In genomic region chr22:25053153-25053805, GRCh38 we compare ENCODE assay signal across 17 cellular contexts.
DNase-seq lines count a peak whose midpoint lies in the region; ATAC-seq, FAIRE-seq and TF ChIP-seq lines count a peak whose summit lies in the region.
"Had no signal": no experiment of that assay in that cellular context is flagged by ENCODE, and none has a peak within 500 bp of the region (broad histone marks: within the 10 kb centered on the region; RNA-seq: fewer than 3 reads in every experiment).

No MANE protein-coding gene starts in this region.

- no peaks in the 10 kb centered on the region for H3K36me3 Mint-ChIP-seq in activated T-cell treated with anti-CD3 and anti-CD28 coated beads, Interleukin-2, amount 50 U/mL, for 4 hours (ENCODE audit: insufficient read depth)
- H3K36me3 Mint-ChIP-seq: activated naive CD8-positive, alpha-beta T cell treated with anti-CD3 and anti-CD28 coated beads, Interleukin-2, amount 10 ng/mL, durations not matched to agents 7 days and 5 days had no signal

- H3K9me3 ChIP-seq in small intestine (ENCODE audit: control insufficient read depth, low read depth): no peaks in the 10 kb centered on the region

- H3K9me3 Mint-ChIP-seq in activated T-cell treated with anti-CD3 and anti-CD28 coated beads, Interleukin-2, amount 50 U/mL, for 4 hours: peaks cover 9% of the 10 kb centered on the region

- H3K27me3 Mint-ChIP-seq in activated T-cell treated with anti-CD3 and anti-CD28 coated beads, Interleukin-2, amount 50 U/mL, for 4 hours (ENCODE audit: low read depth): peaks cover 3% of the 10 kb centered on the region
- H3K27me3 Mint-ChIP-seq: activated naive CD8-positive, alpha-beta T cell treated with anti-CD3 and anti-CD28 coated beads, Interleukin-2, amount 10 ng/mL, durations not matched to agents 7 days and 5 days had no signal

- no peak overlapping the region for H3K4me3 Mint-ChIP-seq in activated T-cell treated with anti-CD3 and anti-CD28 coated beads, Interleukin-2, amount 50 U/mL, for 4 hours
- H3K4me3 Mint-ChIP-seq: activated naive CD8-positive, alpha-beta T cell treated with anti-CD3 and anti-CD28 coated beads, Interleukin-2, amount 10 ng/mL, durations not matched to agents 7 days and 5 days; B cell; nephron progenitor cell had no signal

- H3K4me3 ChIP-seq in fibroblast of villous mesenchyme (ENCODE audit: low read depth, low read length) (no peak overlapping the region), small intestine (ENCODE audit: low read depth in 1 of 2, low read length in 2 of 2) (no peak overlapping the region)
- H3K4me3 ChIP-seq: sigmoid colon had no signal

- WGBS in small intestine, 3 donors: 35 to 69% (median 52%) methylated on average over 7 of the region's 7 CpGs

- peaks cover 17% of the 10 kb centered on the region for H3K4me1 Mint-ChIP-seq in activated T-cell treated with anti-CD3 and anti-CD28 coated beads, Interleukin-2, amount 50 U/mL, for 4 hours (ENCODE audit: low read depth)
- H3K4me1 Mint-ChIP-seq: B cell had no signal

- FAIRE-seq in small intestine (lab: Jason Lieb, UNC): peak; percentile 19

- in situ Hi-C loops in SK-MEL-5 (cut with HindIII; ENCODE audit: low pct_unique_long_range_greater_than_20kb, low sequenced_read_pairs): no loop called here

- H3K36me3 ChIP-seq in small intestine (ENCODE audit: control insufficient read depth in 2 of 2, insufficient read depth in 2 of 2, low read length in 2 of 2): peaks cover 0 to 5% of the 10 kb centered on the region in 2 donors
- H3K36me3 ChIP-seq: sigmoid colon had no signal

- peaks cover 0 to 5% of the 10 kb centered on the region in 2 donors for H3K4me1 ChIP-seq in small intestine (ENCODE audit: control insufficient read depth in 2 of 2, insufficient read depth in 1 of 2, low read depth in 1 of 2, low read length in 1 of 2)
- H3K4me1 ChIP-seq: sigmoid colon had no signal

- ATAC-seq in activated T-cell treated with anti-CD3 and anti-CD28 coated beads, Interleukin-2, amount 50 U/mL, for 4 hours: no peak
- ATAC-seq in HG02678 (IDR thresholded peaks at IDR 0.05; ENCODE audit: unreplicated experiment): no peak
- no peak for ATAC-seq in GM19023 (IDR thresholded peaks at IDR 0.05; ENCODE audit: unreplicated experiment)
- ATAC-seq: esophagus mucosa had no signal

- TF ChIP-seq CTCF in fibroblast of villous mesenchyme (IDR thresholded peaks at IDR 0.05; ENCODE audit: insufficient read depth, low read depth, low read length): no peak

- peak overlapping the region; percentile 79 to 90 for H3K27ac ChIP-seq in small intestine (ENCODE audit: low read depth in 1 of 2, low read length in 1 of 2)
- H3K27ac ChIP-seq: sigmoid colon had no signal

- no peaks in the 10 kb centered on the region for H3K27me3 ChIP-seq in small intestine (ENCODE audit: control insufficient read depth in 2 of 2, insufficient read depth in 2 of 2, low read length in 2 of 2)
- H3K27me3 ChIP-seq: sigmoid colon had no signal

- DNase-seq in EL: peak; percentile 25
- peak; percentile 30 for DNase-seq in SK-MEL-5 (ENCODE audit: low read depth, low spot score)
- DNase-seq in fibroblast of villous mesenchyme (ENCODE audit: low read depth): peak; percentile 42
- peak; percentile 98 for DNase-seq in small intestine
- no peak for DNase-seq in activated T-cell treated with anti-CD3 and anti-CD28 coated beads, Interleukin-2, amount 50 U/mL, for 4 hours
- DNase-seq in CD1c-positive myeloid dendritic cell (ENCODE audit: extremely low spot score): no peak
- DNase-seq: activated naive CD8-positive, alpha-beta T cell treated with anti-CD3 and anti-CD28 coated beads, Interleukin-2, amount 10 ng/mL, durations not matched to agents 7 days and 5 days; cerebellar nuclear complex; hypothalamus; NCI-H1417 treated with DMSO at 0.1 percent for 48 hours; nephron progenitor cell; sigmoid colon; stimulated activated naive CD4-positive, alpha-beta T cell had no signal

Comparison
In these comparisons a context has a peak if more than half of its experiments do, and no peak if none do; other contexts are left out.
1. DNase-seq: peak in EL (single experiment), SK-MEL-5 (single experiment), fibroblast of villous mesenchyme (single experiment) and small intestine (single experiment); none in activated T-cell treated with anti-CD3 and anti-CD28 coated beads, Interleukin-2, amount 50 U/mL, for 4 hours (single experiment) and CD1c-positive myeloid dendritic cell (single experiment).